In genomic region chr16:85570735-85571562, GRCh38 we compare ENCODE assay signal across 9 cellular contexts.
DNase-seq lines count a peak whose midpoint lies in the region; ATAC-seq and TF ChIP-seq lines count a peak whose summit lies in the region.
"Had no signal": no experiment of that assay in that cellular context is flagged by ENCODE, and none has a peak within 500 bp of the region (broad histone marks: within the 10 kb centered on the region; RNA-seq: fewer than 3 reads in every experiment).

No MANE protein-coding gene starts in this region.

- H3K27ac ChIP-seq in VCaP = peak overlapping the region; percentile 24
- H3K27ac ChIP-seq in muscle layer of colon (ENCODE audit: low read depth, low read length) = peak overlapping the region; percentile 61

- no peak for TF ChIP-seq CTCF in VCaP (conservative IDR thresholded peaks at IDR 0.05)

- no peak overlapping the region for H3K4me3 ChIP-seq in muscle layer of colon (ENCODE audit: low read depth in 1 of 2, low read length in 2 of 2)
- H3K4me3 ChIP-seq: tibial nerve had no signal

- H3K4me1 ChIP-seq in muscle layer of colon (ENCODE audit: insufficient read depth, low read length) = peaks cover 64% of the 10 kb centered on the region

- ATAC-seq in HG03159 (IDR thresholded peaks at IDR 0.05; ENCODE audit: unreplicated experiment) = peak; percentile 68

- no peaks in the 10 kb centered on the region for H3K36me3 ChIP-seq in muscle layer of colon (ENCODE audit: insufficient read depth, low read length)
- H3K36me3 ChIP-seq: tibial nerve had no signal

- peak; percentile 44 for DNase-seq in activated CD4-positive, alpha-beta T cell treated with anti-CD3 and anti-CD28 coated beads for 48 hours
- no peak for DNase-seq in activated CD4-positive, alpha-beta T cell treated with anti-CD3 and anti-CD28 coated beads for 1 hour
- no peak for DNase-seq in D341Med (ENCODE audit: low spot score)
- DNase-seq in NCI-H510A treated with DMSO at 0.1 percent for 48 hours (lab: John Stamatoyannopoulos, UW) = no peak
- DNase-seq in DMS153 (lab: John Stamatoyannopoulos, UW) = no peak

- H3K9ac ChIP-seq in muscle layer of colon (ENCODE audit: low read length) = no peak overlapping the region

- H3K27me3 ChIP-seq in muscle layer of colon (ENCODE audit: control insufficient read depth in 1 of 2, insufficient read depth in 2 of 2, low read length in 2 of 2) = no peaks in the 10 kb centered on the region
- H3K27me3 ChIP-seq: tibial nerve had no signal

- H3K9me3 ChIP-seq in muscle layer of colon (ENCODE audit: low read length) = no peaks in the 10 kb centered on the region
